1 cellular context compared by ENCODE assay signal in the genomic region with DNA sequence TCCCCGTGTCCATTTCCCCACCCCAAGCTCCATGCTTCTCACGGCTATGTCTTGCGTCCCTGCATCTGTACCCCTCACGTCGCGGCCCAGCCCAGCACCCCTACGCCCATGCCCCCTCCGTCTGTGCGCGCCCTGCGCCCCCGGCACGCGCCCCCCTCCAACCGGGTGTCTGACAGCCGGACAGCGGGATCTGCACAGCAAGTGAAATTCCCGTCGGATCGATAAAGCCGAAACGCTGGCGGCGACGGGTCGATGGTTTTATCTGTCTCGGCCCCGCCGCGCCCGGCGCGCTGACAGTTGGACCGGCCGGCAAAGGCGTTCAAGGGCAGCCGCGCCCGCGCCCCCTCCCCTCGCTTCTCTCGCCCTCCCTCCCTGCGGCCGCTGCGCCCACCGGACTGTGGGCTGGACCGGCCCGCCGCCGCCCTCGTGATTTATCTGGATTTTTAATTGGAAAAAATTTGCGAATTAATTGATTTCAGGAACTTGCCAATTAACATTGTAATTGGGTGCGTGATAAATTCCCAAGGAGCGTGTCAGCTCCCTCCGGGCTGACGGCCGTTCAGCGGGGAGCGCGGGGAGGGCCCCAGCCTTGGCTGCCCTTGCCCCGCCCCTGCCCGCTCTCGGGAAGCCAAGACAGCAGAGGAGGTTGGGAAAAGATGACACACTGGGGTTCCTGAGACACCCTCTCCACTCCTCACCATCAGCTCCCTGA.
TF ChIP-seq lines count a peak whose summit lies in the region.

No MANE protein-coding gene starts in this region.

TF ChIP-seq in GM23338, 12 proteins besides CTCF, POLR2A, EP300 and RAD21 (continued from another document):
- TF ChIP-seq, protein P1, sequence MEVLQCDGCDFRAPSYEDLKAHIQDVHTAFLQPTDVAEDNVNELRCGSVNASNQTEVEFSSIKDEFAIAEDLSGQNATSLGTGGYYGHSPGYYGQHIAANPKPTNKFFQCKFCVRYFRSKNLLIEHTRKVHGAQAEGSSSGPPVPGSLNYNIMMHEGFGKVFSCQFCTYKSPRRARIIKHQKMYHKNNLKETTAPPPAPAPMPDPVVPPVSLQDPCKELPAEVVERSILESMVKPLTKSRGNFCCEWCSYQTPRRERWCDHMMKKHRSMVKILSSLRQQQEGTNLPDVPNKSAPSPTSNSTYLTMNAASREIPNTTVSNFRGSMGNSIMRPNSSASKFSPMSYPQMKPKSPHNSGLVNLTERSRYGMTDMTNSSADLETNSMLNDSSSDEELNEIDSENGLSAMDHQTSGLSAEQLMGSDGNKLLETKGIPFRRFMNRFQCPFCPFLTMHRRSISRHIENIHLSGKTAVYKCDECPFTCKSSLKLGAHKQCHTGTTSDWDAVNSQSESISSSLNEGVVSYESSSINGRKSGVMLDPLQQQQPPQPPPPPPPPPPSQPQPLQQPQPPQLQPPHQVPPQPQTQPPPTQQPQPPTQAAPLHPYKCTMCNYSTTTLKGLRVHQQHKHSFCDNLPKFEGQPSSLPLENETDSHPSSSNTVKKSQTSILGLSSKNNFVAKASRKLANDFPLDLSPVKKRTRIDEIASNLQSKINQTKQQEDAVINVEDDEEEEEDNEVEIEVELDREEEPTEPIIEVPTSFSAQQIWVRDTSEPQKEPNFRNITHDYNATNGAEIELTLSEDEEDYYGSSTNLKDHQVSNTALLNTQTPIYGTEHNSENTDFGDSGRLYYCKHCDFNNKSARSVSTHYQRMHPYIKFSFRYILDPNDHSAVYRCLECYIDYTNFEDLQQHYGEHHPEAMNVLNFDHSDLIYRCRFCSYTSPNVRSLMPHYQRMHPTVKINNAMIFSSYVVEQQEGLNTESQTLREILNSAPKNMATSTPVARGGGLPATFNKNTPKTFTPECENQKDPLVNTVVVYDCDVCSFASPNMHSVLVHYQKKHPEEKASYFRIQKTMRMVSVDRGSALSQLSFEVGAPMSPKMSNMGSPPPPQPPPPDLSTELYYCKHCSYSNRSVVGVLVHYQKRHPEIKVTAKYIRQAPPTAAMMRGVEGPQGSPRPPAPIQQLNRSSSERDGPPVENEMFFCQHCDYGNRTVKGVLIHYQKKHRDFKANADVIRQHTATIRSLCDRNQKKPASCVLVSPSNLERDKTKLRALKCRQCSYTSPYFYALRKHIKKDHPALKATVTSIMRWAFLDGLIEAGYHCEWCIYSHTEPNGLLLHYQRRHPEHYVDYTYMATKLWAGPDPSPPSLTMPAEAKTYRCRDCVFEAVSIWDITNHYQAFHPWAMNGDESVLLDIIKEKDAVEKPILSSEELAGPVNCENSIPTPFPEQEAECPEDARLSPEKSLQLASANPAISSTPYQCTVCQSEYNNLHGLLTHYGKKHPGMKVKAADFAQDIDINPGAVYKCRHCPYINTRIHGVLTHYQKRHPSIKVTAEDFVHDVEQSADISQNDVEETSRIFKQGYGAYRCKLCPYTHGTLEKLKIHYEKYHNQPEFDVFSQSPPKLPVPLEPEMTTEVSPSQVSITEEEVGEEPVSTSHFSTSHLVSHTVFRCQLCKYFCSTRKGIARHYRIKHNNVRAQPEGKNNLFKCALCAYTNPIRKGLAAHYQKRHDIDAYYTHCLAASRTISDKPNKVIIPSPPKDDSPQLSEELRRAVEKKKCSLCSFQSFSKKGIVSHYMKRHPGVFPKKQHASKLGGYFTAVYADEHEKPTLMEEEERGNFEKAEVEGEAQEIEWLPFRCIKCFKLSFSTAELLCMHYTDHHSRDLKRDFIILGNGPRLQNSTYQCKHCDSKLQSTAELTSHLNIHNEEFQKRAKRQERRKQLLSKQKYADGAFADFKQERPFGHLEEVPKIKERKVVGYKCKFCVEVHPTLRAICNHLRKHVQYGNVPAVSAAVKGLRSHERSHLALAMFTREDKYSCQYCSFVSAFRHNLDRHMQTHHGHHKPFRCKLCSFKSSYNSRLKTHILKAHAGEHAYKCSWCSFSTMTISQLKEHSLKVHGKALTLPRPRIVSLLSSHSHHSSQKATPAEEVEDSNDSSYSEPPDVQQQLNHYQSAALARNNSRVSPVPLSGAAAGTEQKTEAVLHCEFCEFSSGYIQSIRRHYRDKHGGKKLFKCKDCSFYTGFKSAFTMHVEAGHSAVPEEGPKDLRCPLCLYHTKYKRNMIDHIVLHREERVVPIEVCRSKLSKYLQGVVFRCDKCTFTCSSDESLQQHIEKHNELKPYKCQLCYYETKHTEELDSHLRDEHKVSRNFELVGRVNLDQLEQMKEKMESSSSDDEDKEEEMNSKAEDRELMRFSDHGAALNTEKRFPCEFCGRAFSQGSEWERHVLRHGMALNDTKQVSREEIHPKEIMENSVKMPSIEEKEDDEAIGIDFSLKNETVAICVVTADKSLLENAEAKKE (CRISPR knock-in tag; IDR thresholded peaks at IDR 0.05), result no peak
- TF ChIP-seq NANOG (IDR thresholded peaks at IDR 0.05; ENCODE audit: borderline replicate concordance) (no peak), EZH2phosphoT487 (IDR thresholded peaks at IDR 0.05; ENCODE audit: unreplicated experiment) (no peak), ZNF331 (CRISPR knock-in tag; IDR thresholded peaks at IDR 0.05; ENCODE audit: low read depth) (no peak), CREB1 (CRISPR knock-in tag; IDR thresholded peaks at IDR 0.05; ENCODE audit: low read depth) (no peak)
